8 cellular contexts compared by ENCODE assay signal in the genomic region with DNA sequence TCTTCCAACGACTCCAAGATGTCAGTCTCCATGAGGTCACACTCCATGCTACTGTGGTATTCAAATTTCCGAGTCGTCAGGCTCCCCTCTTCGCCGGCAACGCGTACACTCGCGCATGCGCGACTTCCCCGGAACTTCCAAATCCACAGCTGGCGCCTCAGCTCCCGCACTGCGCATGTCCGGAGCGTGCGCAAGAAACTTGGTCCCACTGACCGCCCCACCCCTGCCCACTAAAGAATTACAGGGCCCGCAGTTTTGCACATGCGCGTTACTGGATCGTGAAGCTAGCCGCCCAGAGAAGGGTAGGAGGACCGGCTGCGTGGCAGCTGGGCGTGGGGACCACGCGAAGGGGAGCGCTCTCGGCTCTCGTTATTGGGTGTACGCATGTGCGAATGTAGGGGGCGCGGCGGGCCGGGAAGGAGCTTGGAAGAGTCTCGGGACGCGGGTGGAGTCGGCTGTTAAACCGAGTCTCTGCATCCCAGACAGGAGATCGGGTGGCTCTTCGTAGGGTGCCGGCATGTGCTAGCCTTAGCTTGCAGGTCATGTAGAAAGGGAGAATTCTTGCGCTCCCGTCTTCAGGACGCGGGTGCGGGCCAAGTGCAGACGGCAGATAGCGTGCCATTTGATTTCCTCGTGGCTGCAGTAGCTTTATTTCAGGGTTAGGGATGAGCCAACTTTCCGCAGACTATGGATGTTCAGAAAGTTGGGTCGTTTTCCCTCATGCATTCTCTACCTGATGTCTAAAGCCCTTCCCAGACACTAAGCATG. TPM values are rescaled to one million over a fixed set of nuclear protein-coding genes. Genes with fewer than 3 reads are reported as not detected.
A peak's percentile ranks its signal among the peaks of the same experiment; 100 is the strongest.
DNase-seq lines count a peak whose midpoint lies in the region; ATAC-seq and TF ChIP-seq lines count a peak whose summit lies in the region.

A gene (minus strand): TSS at position 125 of the 768 bp plus-strand sequence. CDS start 78 bp downstream, at position 47.

- WGBS in esophagus, 2 donors = 0 to 1% methylated on average over 56 of the region's 56 CpGs

- H3K9ac ChIP-seq in mucosa of stomach (ENCODE audit: low read length) = peak within 1 kb of the TSS; percentile 81

- H3K27ac ChIP-seq in Panc1 (ENCODE audit: low read length) = peak within 1 kb of the TSS; percentile 80
- H3K27ac ChIP-seq in esophagus (ENCODE audit: low read depth in 2 of 2, low read length in 1 of 2) = peak within 1 kb of the TSS; percentile 82 to 89

- peak within 1 kb of the TSS; percentile 95 to 96 for H3K4me3 ChIP-seq in Panc1 (ENCODE audit: low read depth in 2 of 2, low read length in 2 of 2)
- H3K4me3 ChIP-seq in esophagus (ENCODE audit: low read depth in 1 of 2, low read length in 2 of 2) = peak within 1 kb of the TSS; percentile 93 to 97
- peak within 1 kb of the TSS; percentile 44 for H3K4me3 ChIP-seq in mucosa of stomach (ENCODE audit: low read length)

- H3K4me1 Mint-ChIP-seq in activated T-cell treated with anti-CD3 and anti-CD28 coated beads, Interleukin-2, amount 50 U/mL, for 4 hours (ENCODE audit: low read depth) = peaks cover 26% of the 10 kb centered on the region

- peaks cover 10% of the 10 kb centered on the region for H3K36me3 Mint-ChIP-seq in activated T-cell treated with anti-CD3 and anti-CD28 coated beads, Interleukin-2, amount 50 U/mL, for 4 hours (ENCODE audit: insufficient read depth)

- no peaks in the 10 kb centered on the region for H3K27me3 ChIP-seq in Panc1 (ENCODE audit: control insufficient read depth, insufficient read depth, low read length)
- H3K27me3 ChIP-seq in esophagus (ENCODE audit: control insufficient read depth in 1 of 2, insufficient read depth in 2 of 2, low read length in 2 of 2) = no peaks in the 10 kb centered on the region
- H3K27me3 ChIP-seq in mucosa of stomach (ENCODE audit: control insufficient read depth, insufficient read depth, low read length) = no peaks in the 10 kb centered on the region

- POLR2A ChIA-PET in Panc1 (lab: Charles Lee) = interaction anchor here (0.6 kb wide), 1 partner anchor 80 kb away, joined by 5 read pairs; no protein-coding TSS in a partner anchor

- peaks cover 12% of the 10 kb centered on the region; the same call in 1 of the 2 replicates for H3K4me1 ChIP-seq in Panc1 (ENCODE audit: control insufficient read depth, insufficient read depth, low read length)
- H3K4me1 ChIP-seq in esophagus (ENCODE audit: control insufficient read depth in 2 of 2, insufficient read depth in 2 of 2, low read length in 1 of 2) = no peaks in the 10 kb centered on the region
- peaks cover 15% of the 10 kb centered on the region for H3K4me1 ChIP-seq in mucosa of stomach (ENCODE audit: control insufficient read depth, insufficient read depth, low read length)

- H3K9me3 ChIP-seq in Panc1 (ENCODE audit: control insufficient read depth, insufficient read depth, low read depth, low read length) = no peaks in the 10 kb centered on the region
- H3K9me3 ChIP-seq in esophagus (ENCODE audit: control insufficient read depth in 2 of 2, insufficient read depth in 1 of 2, low read depth in 1 of 2, low read length in 1 of 2) = no peaks in the 10 kb centered on the region
- H3K9me3 ChIP-seq in mucosa of stomach (ENCODE audit: control insufficient read depth, low read length) = no peaks in the 10 kb centered on the region

- peak within 1 kb of the TSS; percentile 98 for H3K4me3 Mint-ChIP-seq in activated T-cell treated with anti-CD3 and anti-CD28 coated beads, Interleukin-2, amount 50 U/mL, for 4 hours

- peaks cover 6% of the 10 kb centered on the region; the same call in 1 of the 2 replicates for H3K36me3 ChIP-seq in Panc1 (ENCODE audit: control insufficient read depth, insufficient read depth, low read length)
- H3K36me3 ChIP-seq in esophagus (ENCODE audit: control insufficient read depth in 2 of 2, insufficient read depth in 2 of 2, low read length in 1 of 2) = no peaks in the 10 kb centered on the region
- H3K36me3 ChIP-seq in mucosa of stomach (ENCODE audit: control insufficient read depth, insufficient read depth, low read length) = no peaks in the 10 kb centered on the region

- peak; percentile 93 for ATAC-seq in GM21723 (IDR thresholded peaks at IDR 0.05; ENCODE audit: unreplicated experiment)
- peak; percentile 99 for ATAC-seq in Panc1
- ATAC-seq in activated T-cell treated with anti-CD3 and anti-CD28 coated beads, Interleukin-2, amount 50 U/mL, for 4 hours = peak; percentile 93

- CTCF ChIA-PET in Panc1 (lab: Charles Lee) = interaction anchor here (0.7 kb wide), 1 partner anchor 394 kb away, joined by 3 read pairs; no protein-coding TSS in a partner anchor

- no peaks in the 10 kb centered on the region for H3K9me3 Mint-ChIP-seq in activated T-cell treated with anti-CD3 and anti-CD28 coated beads, Interleukin-2, amount 50 U/mL, for 4 hours

- DNase-seq in DMS79 (lab: John Stamatoyannopoulos, UW) (peak; percentile 96), KG1 (lab: John Stamatoyannopoulos, UW) (peak; percentile 98), Panc1 (ENCODE audit: low read depth, low spot score) (peak; percentile 94)
- DNase-seq in activated T-cell treated with anti-CD3 and anti-CD28 coated beads, Interleukin-2, amount 50 U/mL, for 4 hours = peak; percentile 99
- peak; percentile 97 to 98 for DNase-seq in stimulated activated CD8-positive, alpha-beta memory T cell treated with anti-CD3 and anti-CD28 coated beads, Interleukin-7, amount 100 ng/mL, for 1 hour (ENCODE audit: low read depth in 2 of 2)

- H3K27me3 Mint-ChIP-seq in activated T-cell treated with anti-CD3 and anti-CD28 coated beads, Interleukin-2, amount 50 U/mL, for 4 hours (ENCODE audit: low read depth) = no peaks in the 10 kb centered on the region

- intact Hi-C loops in Panc1 (cut with micrococcal nuclease; ENCODE audit: unreplicated experiment) = no loop called here

- BruUV-seq in Panc1 (replicated peaks; lab: Mats Ljungman, UMichigan) = TSS peak; percentile 83

- in situ Hi-C loops in Panc1 (cut with HindIII; ENCODE audit: low pct_unique_long_range_greater_than_20kb, low sequenced_read_pairs) = no loop called here

- TF ChIP-seq CTCF in Panc1 (IDR thresholded peaks at IDR 0.05) = no peak

RNA-seq across cellular contexts. Expression of the gene that starts here (rescaled TPM):
- 39.2 TPM for total RNA-seq in Panc1 (2021; ENCODE audit: unreplicated experiment)
- 25.6 TPM for polyA plus RNA-seq in Panc1 (2012; ENCODE audit: insufficient read length)
- total RNA-seq in activated T-cell treated with anti-CD3 and anti-CD28 coated beads, Interleukin-2, amount 50 U/mL, for 4 hours = 100 to 1,000 TPM in 1 of 3 donors, 10 to 100 TPM in 2; 82.7 to 103 (median 91.2) TPM
- 10 to 100 TPM; 10.8 to 17.7 TPM for polyA plus RNA-seq in esophagus

Comparison
In these comparisons a context has a peak if more than half of its experiments do, and no peak if none do; other contexts are left out.
1. Peak in every context shown above with its lines: DNase-seq, ATAC-seq, H3K4me3 ChIP-seq and H3K27ac ChIP-seq.
2. H3K4me3 ChIP-seq: peak in every context shown above with its lines; median percentile 96 in Panc1; 95 in esophagus; 44 in mucosa of stomach.